Comparison of ENCODE assay signal across 8 cellular contexts in the genomic region with DNA sequence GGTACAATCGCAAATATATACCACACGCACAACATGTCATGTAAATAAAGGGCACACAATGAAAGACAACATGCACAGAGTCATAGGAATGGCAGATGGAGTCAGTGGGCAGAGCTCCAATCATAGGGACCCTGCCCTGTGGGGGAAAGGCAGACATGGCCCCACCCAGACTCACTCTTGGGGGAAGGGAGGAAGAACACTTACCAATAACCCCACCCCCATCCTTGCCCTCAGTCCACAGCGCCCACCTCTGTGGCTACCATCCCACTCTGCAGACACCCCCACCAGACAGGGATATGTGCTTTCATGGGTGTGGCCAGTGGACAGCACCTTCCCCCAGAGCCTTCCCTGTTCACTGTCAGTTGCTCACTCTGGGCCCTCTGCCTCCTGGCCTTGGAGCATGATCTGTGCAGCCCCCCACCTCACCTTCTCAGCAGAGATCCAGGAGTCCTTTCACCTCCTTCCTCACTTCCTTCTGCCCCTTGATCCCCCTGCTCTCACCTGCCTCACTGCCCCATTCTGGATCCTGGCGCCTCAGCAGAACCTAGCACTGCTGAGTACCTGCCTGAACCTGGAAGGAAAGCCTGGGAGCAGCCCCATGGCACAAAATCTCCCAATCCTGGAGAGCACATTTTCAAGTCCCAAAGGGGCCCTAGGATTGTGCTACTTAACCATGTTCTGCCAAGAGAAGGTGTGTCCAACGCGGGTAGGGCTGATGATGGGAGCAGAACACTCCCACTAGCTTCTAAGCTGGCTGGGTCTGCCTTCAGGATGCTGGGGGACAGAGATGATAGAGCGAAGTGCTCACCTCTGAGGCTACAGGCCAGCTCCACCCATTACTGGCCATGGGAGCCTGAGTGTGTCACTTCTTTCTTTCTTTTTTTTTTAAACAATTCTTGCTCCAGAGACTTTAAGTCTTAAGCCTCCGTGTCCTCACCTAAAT. TPM values are rescaled to one million over a fixed set of nuclear protein-coding genes. Genes with fewer than 3 reads are reported as not detected.
A peak's percentile ranks its signal among the peaks of the same experiment; 100 is the strongest.
DNase-seq lines count a peak whose midpoint lies in the region; ATAC-seq and TF ChIP-seq lines count a peak whose summit lies in the region.

No MANE protein-coding gene starts in this region.

- H3K4me3 ChIP-seq in dorsolateral prefrontal cortex, result peak overlapping the region in 49 of 59 donors; percentile 55 to 86 (median 76)

- H3K27me3 ChIP-seq in dorsolateral prefrontal cortex, result no peaks in the 10 kb centered on the region

- intact Hi-C loops in dorsolateral prefrontal cortex (cut with DNase I), result loop anchor here (5.0 to 10.0 kb wide), 4 partner anchors 36 to 196 kb away; partner anchors contain the start of genes CNTRL (in 1 of the 2), FBXW2 (in 1 of the 2), MEGF9 (in 1 of the 2) and PSMD5 (in 1 of the 2)

- TF ChIP-seq CTCF in dorsolateral prefrontal cortex (IDR thresholded peaks at IDR 0.05 in 54 of 56, conservative IDR thresholded peaks at IDR 0.05 in 2 of 56; ENCODE audit: low read depth in 1 of 56, partially characterized antibody in 56 of 56), result no peak

- DNase-seq in activated CD4-positive, alpha-beta T cell treated with anti-CD3 and anti-CD28 coated beads for 48 hours, result peak; percentile 40
- DNase-seq in activated CD4-positive, alpha-beta T cell treated with anti-CD3 and anti-CD28 coated beads, Interleukin-2, amount 50 U/mL, for 4 hours, result no peak
- DNase-seq in NCI-H82 treated with DMSO at 0.1 percent for 48 hours (lab: John Stamatoyannopoulos, UW; ENCODE audit: unreplicated experiment), result peak; percentile 38
- no peak for DNase-seq in dorsolateral prefrontal cortex
- DNase-seq in DMS114 treated with DMSO at 0.1 percent for 48 hours (lab: John Stamatoyannopoulos, UW; ENCODE audit: unreplicated experiment), result no peak
- DNase-seq in SK-N-DZ (ENCODE audit: low spot score), result no peak

- H3K9me3 Mint-ChIP-seq in stimulated activated memory B cell treated with anti-CD40 and anti-IgM and Interleukin-4, amounts not matched to agents 10 μg/mL and 1 μg/mL and 100 μg/mL, for 72 hours, result no peaks in the 10 kb centered on the region

- H3K4me1 Mint-ChIP-seq in stimulated activated memory B cell treated with anti-CD40 and anti-IgM and Interleukin-4, amounts not matched to agents 10 μg/mL and 1 μg/mL and 100 μg/mL, for 72 hours, result peaks cover 54% of the 10 kb centered on the region

- no peak for ATAC-seq in stimulated activated memory B cell treated with anti-CD40 and anti-IgM and Interleukin-4, amounts not matched to agents 10 μg/mL and 1 μg/mL and 100 μg/mL, for 72 hours
- no peak for ATAC-seq in GM21529 (IDR thresholded peaks at IDR 0.05; ENCODE audit: unreplicated experiment)

- H3K27ac ChIP-seq in dorsolateral prefrontal cortex, result peak overlapping the region in 53 of 59 donors; percentile 57 to 99 (median 95)

- H3K27me3 Mint-ChIP-seq in stimulated activated memory B cell treated with anti-CD40 and anti-IgM and Interleukin-4, amounts not matched to agents 10 μg/mL and 1 μg/mL and 100 μg/mL, for 72 hours, result peaks cover 27% of the 10 kb centered on the region

- H3K36me3 Mint-ChIP-seq in stimulated activated memory B cell treated with anti-CD40 and anti-IgM and Interleukin-4, amounts not matched to agents 10 μg/mL and 1 μg/mL and 100 μg/mL, for 72 hours, result peaks cover 11% of the 10 kb centered on the region

- H3K4me3 Mint-ChIP-seq in stimulated activated memory B cell treated with anti-CD40 and anti-IgM and Interleukin-4, amounts not matched to agents 10 μg/mL and 1 μg/mL and 100 μg/mL, for 72 hours, result peak overlapping the region; percentile 86

- H3K27ac Mint-ChIP-seq in stimulated activated memory B cell treated with anti-CD40 and anti-IgM and Interleukin-4, amounts not matched to agents 10 μg/mL and 1 μg/mL and 100 μg/mL, for 72 hours, result peak overlapping the region; percentile 82

RNA-seq across cellular contexts. Expression of gene PHF19, which starts 1.5 kb away (rescaled TPM):
- 100 to 1,000 TPM in 2 of 120 experiments, 10 to 100 TPM in 118; 18.7 to 119 (median 39.5) TPM for total RNA-seq in dorsolateral prefrontal cortex
- polyA plus RNA-seq in SK-N-DZ (2014; cell fraction: cytosol; rRNA removed), result 26.9 and 29.8 TPM in 2 replicates
- 66.0 and 92.0 TPM in 2 replicates for polyA plus RNA-seq in SK-N-DZ (2014; cell fraction: nucleus; rRNA removed)

RNA-seq across cellular contexts. Expression of gene PSMD5, which starts 35.7 kb away (rescaled TPM):
- total RNA-seq in dorsolateral prefrontal cortex, result 10 to 100 TPM; 18.8 to 51.5 (median 32.6) TPM
- 9.0 and 10.6 TPM in 2 replicates for polyA plus RNA-seq in SK-N-DZ (2014; cell fraction: cytosol; rRNA removed)
- 6.4 and 7.2 TPM in 2 replicates for polyA plus RNA-seq in SK-N-DZ (2014; cell fraction: nucleus; rRNA removed)

RNA-seq across cellular contexts. Expression of gene TRAF1, which starts 48.1 kb away (rescaled TPM):
- total RNA-seq in dorsolateral prefrontal cortex, result 10 to 100 TPM in 57 of 120 experiments, 1 to 10 TPM in 63; 3.8 to 25.3 (median 9.8) TPM
- 0.73 and 0.99 TPM in 2 replicates for polyA plus RNA-seq in SK-N-DZ (2014; cell fraction: cytosol; rRNA removed)
- 2.5 and 4.3 TPM in 2 replicates for polyA plus RNA-seq in SK-N-DZ (2014; cell fraction: nucleus; rRNA removed)

Comparison
In these comparisons a context has a peak if more than half of its experiments do, and no peak if none do; other contexts are left out.
1. DNase-seq: peak in activated CD4-positive, alpha-beta T cell treated with anti-CD3 and anti-CD28 coated beads for 48 hours (single experiment) and NCI-H82 treated with DMSO at 0.1 percent for 48 hours (single experiment); none in activated CD4-positive, alpha-beta T cell treated with anti-CD3 and anti-CD28 coated beads, Interleukin-2, amount 50 U/mL, for 4 hours (0 of 2), dorsolateral prefrontal cortex (0 of 10), DMS114 treated with DMSO at 0.1 percent for 48 hours (single experiment) and SK-N-DZ (single experiment).